In the genomic region with DNA sequence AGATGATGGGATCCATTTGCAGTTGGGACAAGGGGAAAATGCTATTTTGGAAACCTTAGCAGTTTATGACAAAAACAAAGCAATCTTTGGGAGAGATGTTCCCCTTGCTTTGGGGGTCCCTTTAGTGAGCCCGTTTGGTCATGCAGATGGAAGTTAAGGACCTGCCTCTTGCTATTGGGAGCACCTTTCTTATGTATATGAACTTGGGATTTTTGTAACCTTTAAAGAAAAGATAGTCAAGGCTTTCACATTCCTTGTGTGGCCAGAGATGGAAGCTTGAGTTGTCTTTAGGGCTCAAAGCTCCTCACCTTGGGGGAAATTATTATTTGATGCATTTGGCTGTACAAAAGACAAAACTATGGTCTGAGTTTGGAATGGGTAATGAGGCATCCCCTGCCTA, we compare ENCODE assay signal across 29 cellular contexts.
"Had no signal": no experiment of that assay in that cellular context is flagged by ENCODE, and none has a peak within 500 bp of the region (broad histone marks: within the 10 kb centered on the region; RNA-seq: fewer than 3 reads in every experiment).

No MANE protein-coding gene starts in this region.

- H3K4me2 ChIP-seq: smooth muscle cell had no signal

- H3K4me1 ChIP-seq: pancreas, prostate gland, stomach, thyroid gland, upper lobe of left lung, vagina had no signal

- H3K36me3 Mint-ChIP-seq: activated CD4-positive, alpha-beta memory T cell treated with anti-CD3 and anti-CD28 coated beads for 36 hours; activated naive CD4-positive, alpha-beta T cell treated with anti-CD3 and anti-CD28 coated beads, Interleukin-2, amount 10 ng/mL, durations not matched to agents 7 days and 5 days; activated naive CD8-positive, alpha-beta T cell treated with anti-CD3 and anti-CD28 coated beads, Interleukin-2, amount 10 ng/mL, durations not matched to agents 7 days and 5 days; naive thymus-derived CD8-positive, alpha-beta T cell; stimulated activated naive B cell treated with anti-CD40 and anti-IgM and Interleukin-4, amounts not matched to agents 10 μg/mL and 1 μg/mL and 100 μg/mL, for 72 hours had no signal

- H3K9me3 ChIP-seq: pancreas, prostate gland, stomach, thyroid gland, upper lobe of left lung, vagina had no signal

- H3K27me3 Mint-ChIP-seq: activated CD4-positive, alpha-beta T cell treated with anti-CD3 and anti-CD28 coated beads, Interleukin-2, amount 10 ng/mL, durations not matched to agents 24 days and 14 days; activated naive CD4-positive, alpha-beta T cell treated with anti-CD3 and anti-CD28 coated beads, Interleukin-2, amount 10 ng/mL, durations not matched to agents 7 days and 5 days; activated naive CD8-positive, alpha-beta T cell treated with anti-CD3 and anti-CD28 coated beads, Interleukin-2, amount 10 ng/mL, durations not matched to agents 7 days and 5 days had no signal

- ATAC-seq: naive thymus-derived CD8-positive, alpha-beta T cell; pancreas; sciatic nerve; stimulated activated naive B cell treated with anti-CD40 and anti-IgM and Interleukin-4, amounts not matched to agents 10 μg/mL and 1 μg/mL and 100 μg/mL, for 72 hours had no signal

- H3K27ac Mint-ChIP-seq: activated CD4-positive, alpha-beta memory T cell treated with anti-CD3 and anti-CD28 coated beads for 36 hours; activated CD4-positive, alpha-beta T cell treated with anti-CD3 and anti-CD28 coated beads, Interleukin-2, amount 10 ng/mL, durations not matched to agents 24 days and 14 days; activated naive CD4-positive, alpha-beta T cell treated with anti-CD3 and anti-CD28 coated beads, Interleukin-2, amount 10 ng/mL, durations not matched to agents 7 days and 5 days; activated naive CD8-positive, alpha-beta T cell treated with anti-CD3 and anti-CD28 coated beads, Interleukin-2, amount 10 ng/mL, durations not matched to agents 7 days and 5 days; activated T-helper 1 cell treated with anti-CD3 and anti-CD28 coated beads, Interleukin-12 subunit alpha, Interleukin-12 subunit beta, Interleukin-2, Interleukin-4 antibody, amounts not matched to agents 30 ng/mL and 10 ng/mL and 1 ng/mL, durations not matched to agents 14 hours and 24 hours and 36 hours; naive thymus-derived CD8-positive, alpha-beta T cell; stimulated activated naive B cell treated with anti-CD40 and anti-IgM and Interleukin-4, amounts not matched to agents 10 μg/mL and 1 μg/mL and 100 μg/mL, for 72 hours had no signal

- DNase-seq: activated CD4-positive, alpha-beta memory T cell treated with anti-CD3 and anti-CD28 coated beads for 36 hours; activated CD4-positive, alpha-beta T cell treated with anti-CD3 and anti-CD28 coated beads, Interleukin-2, amount 10 ng/mL, durations not matched to agents 24 days and 14 days; activated CD4-positive, CD25-positive, alpha-beta regulatory T cell treated with anti-CD3 and anti-CD28 coated beads, Interleukin-2, amount 50 U/mL, for 72 hours; activated CD8-positive, alpha-beta memory T cell treated with anti-CD3 and anti-CD28 coated beads, Interleukin-2, amount 50 U/mL, for 4 hours; activated effector memory CD4-positive, alpha-beta T cell treated with anti-CD3 and anti-CD28 coated beads, Interleukin-2, amount 50 U/mL, for 16 hours; activated naive CD4-positive, alpha-beta T cell treated with anti-CD3 and anti-CD28 coated beads, Interleukin-2, amount 10 ng/mL, durations not matched to agents 7 days and 5 days; activated naive CD8-positive, alpha-beta T cell treated with anti-CD3 and anti-CD28 coated beads, Interleukin-2, amount 10 ng/mL, durations not matched to agents 7 days and 5 days; activated T-cell treated with anti-CD3 and anti-CD28 coated beads, Interleukin-2, amount 50 U/mL, for 1 hour; caudate nucleus; head of caudate nucleus; hippocampal formation; midbrain; naive thymus-derived CD8-positive, alpha-beta T cell; nucleus accumbens; pancreas; retina; stimulated activated CD4-positive, alpha-beta T cell treated with anti-CD3 and anti-CD28 coated beads, Interleukin-2, amount 100 ng/mL, for 24 hours; stimulated activated naive B cell treated with anti-CD40 and anti-IgM and Interleukin-4, amounts not matched to agents 10 μg/mL and 1 μg/mL and 100 μg/mL, for 72 hours; stomach; T-helper 1 cell; thyroid gland; upper lobe of left lung; WERI-Rb-1 had no signal

- H3K4me3 ChIP-seq: pancreas, prostate gland, smooth muscle cell, stomach, thyroid gland, upper lobe of left lung, vagina had no signal

- H3K27ac ChIP-seq: pancreas, prostate gland, stomach, thyroid gland, upper lobe of left lung, vagina, WERI-Rb-1 had no signal

- H3K4me3 Mint-ChIP-seq: activated CD4-positive, alpha-beta memory T cell treated with anti-CD3 and anti-CD28 coated beads for 36 hours; activated CD4-positive, alpha-beta T cell treated with anti-CD3 and anti-CD28 coated beads, Interleukin-2, amount 10 ng/mL, durations not matched to agents 24 days and 14 days; activated naive CD4-positive, alpha-beta T cell treated with anti-CD3 and anti-CD28 coated beads, Interleukin-2, amount 10 ng/mL, durations not matched to agents 7 days and 5 days; activated naive CD8-positive, alpha-beta T cell treated with anti-CD3 and anti-CD28 coated beads, Interleukin-2, amount 10 ng/mL, durations not matched to agents 7 days and 5 days; activated T-helper 1 cell treated with anti-CD3 and anti-CD28 coated beads, Interleukin-12 subunit alpha, Interleukin-12 subunit beta, Interleukin-2, Interleukin-4 antibody, amounts not matched to agents 30 ng/mL and 10 ng/mL and 1 ng/mL, durations not matched to agents 14 hours and 24 hours and 36 hours; naive thymus-derived CD8-positive, alpha-beta T cell; neural crest cell; stimulated activated naive B cell treated with anti-CD40 and anti-IgM and Interleukin-4, amounts not matched to agents 10 μg/mL and 1 μg/mL and 100 μg/mL, for 72 hours had no signal

- H3K4me1 Mint-ChIP-seq: activated CD4-positive, alpha-beta T cell treated with anti-CD3 and anti-CD28 coated beads, Interleukin-2, amount 10 ng/mL, durations not matched to agents 24 days and 14 days; activated naive CD4-positive, alpha-beta T cell treated with anti-CD3 and anti-CD28 coated beads, Interleukin-2, amount 10 ng/mL, durations not matched to agents 7 days and 5 days; naive thymus-derived CD8-positive, alpha-beta T cell; neural crest cell; stimulated activated naive B cell treated with anti-CD40 and anti-IgM and Interleukin-4, amounts not matched to agents 10 μg/mL and 1 μg/mL and 100 μg/mL, for 72 hours had no signal

- H3K9me3 Mint-ChIP-seq: activated CD4-positive, alpha-beta memory T cell treated with anti-CD3 and anti-CD28 coated beads for 36 hours; activated CD4-positive, alpha-beta T cell treated with anti-CD3 and anti-CD28 coated beads, Interleukin-2, amount 10 ng/mL, durations not matched to agents 24 days and 14 days; activated naive CD4-positive, alpha-beta T cell treated with anti-CD3 and anti-CD28 coated beads, Interleukin-2, amount 10 ng/mL, durations not matched to agents 7 days and 5 days; activated naive CD8-positive, alpha-beta T cell treated with anti-CD3 and anti-CD28 coated beads, Interleukin-2, amount 10 ng/mL, durations not matched to agents 7 days and 5 days; activated T-helper 1 cell treated with anti-CD3 and anti-CD28 coated beads, Interleukin-12 subunit alpha, Interleukin-12 subunit beta, Interleukin-2, Interleukin-4 antibody, amounts not matched to agents 30 ng/mL and 10 ng/mL and 1 ng/mL, durations not matched to agents 14 hours and 24 hours and 36 hours had no signal

- H3K36me3 ChIP-seq: pancreas, prostate gland, stomach, thyroid gland, upper lobe of left lung, vagina, WERI-Rb-1 had no signal

- H3K27me3 ChIP-seq: pancreas, stomach, thyroid gland, upper lobe of left lung, vagina had no signal
